In genomic region chr22:21013742-21014201, GRCh38 we compare ENCODE assay signal across 8 cellular contexts. TPM values are rescaled to one million over a fixed set of nuclear protein-coding genes. Genes with fewer than 3 reads are reported as not detected.
DNase-seq lines count a peak whose midpoint lies in the region; ATAC-seq and TF ChIP-seq lines count a peak whose summit lies in the region.

No MANE protein-coding gene starts in this region.

- TF ChIP-seq POLR2A in body of pancreas (IDR thresholded peaks at IDR 0.05), result no peak

- H3K36me3 Mint-ChIP-seq in Caco-2 (ENCODE audit: insufficient read depth, unreplicated experiment) (peaks cover 7% of the 10 kb centered on the region), chondrocyte (ENCODE audit: low read depth) (peaks cover 2% of the 10 kb centered on the region), nephron progenitor cell (ENCODE audit: low read depth) (peaks cover 7% of the 10 kb centered on the region)

- no peak overlapping the region for H3K27ac ChIP-seq in HL-60 (replicated peaks)
- H3K27ac ChIP-seq in body of pancreas, result peak overlapping the region in 2 of 4 donors; percentile 21 to 46

- no peaks in the 10 kb centered on the region for H3K27me3 ChIP-seq in Caco-2 (replicated peaks; ENCODE audit: control insufficient read depth, insufficient read depth, low read length)
- peaks cover 22% of the 10 kb centered on the region for H3K27me3 ChIP-seq in HL-60 (ENCODE audit: insufficient read depth, poor library complexity, severe bottlenecking)
- H3K27me3 ChIP-seq in body of pancreas, result no peaks in the 10 kb centered on the region

- H3K4me1 Mint-ChIP-seq in Caco-2 (ENCODE audit: low read depth, unreplicated experiment) (peaks cover 17% of the 10 kb centered on the region), chondrocyte (ENCODE audit: low read depth) (peaks cover 29% of the 10 kb centered on the region), nephron progenitor cell (peaks cover 74% of the 10 kb centered on the region)

- H3K27me3 Mint-ChIP-seq in Caco-2 (ENCODE audit: insufficient read depth, unreplicated experiment) (no peaks in the 10 kb centered on the region), chondrocyte (ENCODE audit: low read depth) (no peaks in the 10 kb centered on the region), nephron progenitor cell (ENCODE audit: low read depth, poor library complexity) (peaks cover 14% of the 10 kb centered on the region)

- H3K9me3 ChIP-seq in Caco-2, result no peaks in the 10 kb centered on the region
- H3K9me3 ChIP-seq in body of pancreas, result no peaks in the 10 kb centered on the region

- H3K4me3 Mint-ChIP-seq in Caco-2 (ENCODE audit: unreplicated experiment) (peak overlapping the region; percentile 79), chondrocyte (ENCODE audit: unreplicated experiment) (peak overlapping the region; percentile 78), nephron progenitor cell (peak overlapping the region; percentile 90)

- H3K36me3 ChIP-seq in Caco-2 (ENCODE audit: control insufficient read depth, insufficient read depth, low read length), result no peaks in the 10 kb centered on the region
- H3K36me3 ChIP-seq in body of pancreas (replicated peaks in 1 of 2; ENCODE audit: insufficient read depth in 1 of 2, low read depth in 2 of 2), result no peaks in the 10 kb centered on the region

- intact Hi-C loops in Caco-2 (cut with micrococcal nuclease; ENCODE audit: unreplicated experiment) (no loop called here), body of pancreas (cut with DNase I) (loop anchor here (10.0 kb wide), 1 partner anchor 49 kb away; the partner anchor contains the start of gene AIFM3)

- CTCF ChIA-PET in Caco-2 (lab: Charles Lee), result no interaction called here

- H3K9me3 Mint-ChIP-seq in Caco-2 (ENCODE audit: unreplicated experiment) (no peaks in the 10 kb centered on the region), chondrocyte (ENCODE audit: low read depth) (no peaks in the 10 kb centered on the region), nephron progenitor cell (no peaks in the 10 kb centered on the region)

- in situ Hi-C loops in GM13976 (cut with MboI; ENCODE audit: low sequenced_read_pairs, unreplicated experiment), result no loop called here

- ATAC-seq in HG03342 (IDR thresholded peaks at IDR 0.05; ENCODE audit: unreplicated experiment), result no peak
- no peak for ATAC-seq in body of pancreas

- H3K27ac Mint-ChIP-seq in Caco-2 (ENCODE audit: unreplicated experiment) (peak overlapping the region; percentile 88), chondrocyte (ENCODE audit: unreplicated experiment) (peak overlapping the region; percentile 81), nephron progenitor cell (peak overlapping the region; percentile 100)

- BruUV-seq in Caco-2 (replicated peaks; lab: Mats Ljungman, UMichigan), result no TSS peak

- POLR2A ChIA-PET in Caco-2 (lab: Charles Lee), result no interaction called here

- H3K4me1 ChIP-seq in Caco-2, result peaks cover 13% of the 10 kb centered on the region; the same call in 1 of the 2 replicates
- peaks cover 16% of the 10 kb centered on the region for H3K4me1 ChIP-seq in body of pancreas

- 18 to 69% methylated on average over 4 to 23 of the region's 23 CpGs for WGBS in body of pancreas, 2 donors

- H3K4me3 ChIP-seq in Caco-2 (ENCODE audit: low read depth, low read length) (peak overlapping the region; percentile 40), HL-60 (replicated peaks; ENCODE audit: insufficient read depth, low read length) (peak overlapping the region; percentile 25), body of pancreas (no peak overlapping the region)

- TF ChIP-seq CTCF in Caco-2 (IDR thresholded peaks at IDR 0.05; ENCODE audit: insufficient read depth in 1 of 2, low read depth in 1 of 2, low read length in 1 of 2, severe bottlenecking in 1 of 2, unreplicated experiment in 1 of 2) (no peak), HL-60 (IDR thresholded peaks at IDR 0.05; ENCODE audit: insufficient read depth, low read length) (no peak), chondrocyte (IDR thresholded peaks at IDR 0.05) (no peak), nephron progenitor cell (IDR thresholded peaks at IDR 0.05) (no peak), GM13976 (IDR thresholded peaks at IDR 0.05; ENCODE audit: borderline replicate concordance, control extremely low read depth, extremely low read depth, insufficient read depth, missing control alignments) (no peak), body of pancreas (IDR thresholded peaks at IDR 0.05) (no peak)

- DNase-seq in Caco-2, result no peak
- no peak for DNase-seq in HL-60 (ENCODE audit: low read depth in 1 of 2, low spot score in 1 of 2)
- peak; percentile 86 for DNase-seq in chondrocyte (ENCODE audit: low spot score)
- DNase-seq in nephron progenitor cell, result no peak
- DNase-seq in hippocampal formation (lab: John Stamatoyannopoulos, UW), result no peak
- DNase-seq in GM13976 (ENCODE audit: low spot score), result no peak
- no peak for DNase-seq in body of pancreas

RNA-seq across cellular contexts. Expression of gene P2RX6, which starts 1.2 kb away (rescaled TPM):
- total RNA-seq in Caco-2 (2022) (0.11 TPM in 1 of 2 replicates, not detected in the other), chondrocyte (2.1 to 4.9 TPM (median 2.2 TPM) in 3 replicates), body of pancreas (not detected)

RNA-seq across cellular contexts. Expression of gene THAP7, which starts 11.9 kb away (rescaled TPM):
- 29.1 and 30.6 TPM in 2 replicates for total RNA-seq in Caco-2 (2022)
- total RNA-seq in chondrocyte, result 15.7 to 22.5 TPM (median 17.2 TPM) in 3 replicates
- total RNA-seq in body of pancreas, result 10 to 100 TPM; 17.1 to 20.2 TPM

RNA-seq across cellular contexts. Expression of gene SLC7A4, which starts 18.6 kb away (rescaled TPM):
- total RNA-seq in Caco-2 (2022), result 1.9 and 2.1 TPM in 2 replicates
- 0.22 to 0.28 TPM in 2 of 3 replicates, not detected in the other for total RNA-seq in chondrocyte
- 1 to 10 TPM; 1.3 to 1.8 TPM for total RNA-seq in body of pancreas

RNA-seq across cellular contexts. Expression of gene LZTR1, which starts 31.7 kb away (rescaled TPM):
- total RNA-seq in Caco-2 (2022) (37.2 and 41.3 TPM in 2 replicates), chondrocyte (86.4 to 103 TPM (median 87.0 TPM) in 3 replicates), body of pancreas (10 to 100 TPM; 25.7 to 66.9 TPM)

RNA-seq across cellular contexts. Expression of gene LRRC74B, which starts 32.0 kb away (rescaled TPM):
- total RNA-seq in Caco-2 (2022) (not detected in 2 replicates), chondrocyte (not detected in 3 replicates), body of pancreas (not detected)

Comparison
In these comparisons a context has a peak if more than half of its experiments do, and no peak if none do; other contexts are left out.
1. H3K4me3 ChIP-seq: peak in Caco-2 (single experiment) and HL-60 (single experiment); none in body of pancreas (0 of 2).
2. Peak in every context shown above with its lines, with median percentiles within 50 percentile points of each other: H3K27ac Mint-ChIP-seq and H3K4me3 Mint-ChIP-seq.